Comparison of ENCODE assay signal across 9 cellular contexts in genomic region chr1:28893403-28894102, GRCh38. TPM values are rescaled to one million over a fixed set of nuclear protein-coding genes. Genes with fewer than 3 reads are reported as not detected.
A peak's percentile ranks its signal among the peaks of the same experiment; 100 is the strongest.
DNase-seq lines count a peak whose midpoint lies in the region; ATAC-seq and TF ChIP-seq lines count a peak whose summit lies in the region.
"Had no signal": no experiment of that assay in that cellular context is flagged by ENCODE, and none has a peak within 500 bp of the region (broad histone marks: within the 10 kb centered on the region; RNA-seq: fewer than 3 reads in every experiment).

No MANE protein-coding gene starts in this region.

- peaks cover 22% of the 10 kb centered on the region for H3K79me1 ChIP-seq in mesenchymal stem cell (replicated peaks; ENCODE audit: low read length, poor library complexity, severe bottlenecking)

- no peak overlapping the region for H2BK12ac ChIP-seq in mesenchymal stem cell (ENCODE audit: low read length in 2 of 2)

- DNase-seq in DND-41 (no peak), mesenchymal stem cell (peak; percentile 39), NCI-H345 treated with DMSO at 0.1 percent for 48 hours (lab: John Stamatoyannopoulos, UW; ENCODE audit: unreplicated experiment) (no peak)
- no peak for DNase-seq in stimulated activated naive CD4-positive, alpha-beta T cell treated with Interleukin-2 at 50 U/mL for 16 hours (lab: John Stamatoyannopoulos, UW)
- DNase-seq: NCI-H1436 treated with DMSO at 0.1 percent for 48 hours had no signal

- peak overlapping the region in 1 of 4 donors; percentile 19 for H3K4me3 Mint-ChIP-seq in IgD-negative memory B cell
- no peak overlapping the region for H3K4me3 Mint-ChIP-seq in activated T-helper 17 cell treated with anti-CD3 and anti-CD28 coated beads, Interleukin-2, amount 50 U/mL, for 72 hours

- H4K8ac ChIP-seq in mesenchymal stem cell (ENCODE audit: low read length), result no peak overlapping the region

- no peak overlapping the region for H2BK15ac ChIP-seq in mesenchymal stem cell (ENCODE audit: low read depth, poor library complexity, severe bottlenecking)

- no peak overlapping the region for H4K91ac ChIP-seq in mesenchymal stem cell (ENCODE audit: low read length)

- H3K9me3 Mint-ChIP-seq in IgD-negative memory B cell, result no peaks in the 10 kb centered on the region
- H3K9me3 Mint-ChIP-seq in activated T-helper 17 cell treated with anti-CD3 and anti-CD28 coated beads, Interleukin-2, amount 50 U/mL, for 72 hours, result no peaks in the 10 kb centered on the region

- no peak overlapping the region for H3K14ac ChIP-seq in mesenchymal stem cell (ENCODE audit: low read length in 2 of 2)

- H4K20me1 ChIP-seq in DND-41 (ENCODE audit: insufficient read depth, low read length), result no peaks in the 10 kb centered on the region

- H3K27me3 Mint-ChIP-seq in IgD-negative memory B cell, result no peaks in the 10 kb centered on the region
- H3K27me3 Mint-ChIP-seq in activated T-helper 17 cell treated with anti-CD3 and anti-CD28 coated beads, Interleukin-2, amount 50 U/mL, for 72 hours, result no peaks in the 10 kb centered on the region

- peaks cover 4% of the 10 kb centered on the region for H3K36me3 Mint-ChIP-seq in IgD-negative memory B cell
- H3K36me3 Mint-ChIP-seq in activated T-helper 17 cell treated with anti-CD3 and anti-CD28 coated beads, Interleukin-2, amount 50 U/mL, for 72 hours (ENCODE audit: low read depth), result peaks cover 15% of the 10 kb centered on the region

- WGBS in mesenchymal stem cell, result 51% methylated on average over 8 of the region's 8 CpGs

- H2AFZ ChIP-seq in DND-41 (ENCODE audit: low read depth, low read length) (no peak overlapping the region), mesenchymal stem cell (ENCODE audit: low read depth, low read length) (no peak overlapping the region)

- H3K4me1 ChIP-seq in DND-41 (ENCODE audit: insufficient read depth, low read length) (no peaks in the 10 kb centered on the region), mesenchymal stem cell (ENCODE audit: control insufficient read depth, insufficient read depth, low read depth, low read length) (peaks cover 9% of the 10 kb centered on the region)

- TF ChIP-seq CTCF in DND-41 (IDR thresholded peaks at IDR 0.05; ENCODE audit: borderline replicate concordance, extremely low read depth, low read length, poor library complexity, severe bottlenecking), result peak; percentile 40

- H3K18ac ChIP-seq in mesenchymal stem cell (ENCODE audit: low read depth in 1 of 2, low read length in 2 of 2), result no peak overlapping the region

- H2AK5ac ChIP-seq in mesenchymal stem cell (ENCODE audit: low read length, severe bottlenecking), result no peak overlapping the region

- H3K4me2 ChIP-seq in DND-41 (ENCODE audit: insufficient read depth, low read length) (no peak overlapping the region), mesenchymal stem cell (ENCODE audit: low read length, poor library complexity, severe bottlenecking) (no peak overlapping the region)

- H3K36me3 ChIP-seq in DND-41 (ENCODE audit: insufficient read depth, low read length) (no peaks in the 10 kb centered on the region), mesenchymal stem cell (ENCODE audit: control insufficient read depth in 1 of 2, insufficient read depth in 2 of 2, low read depth in 1 of 2, low read length in 2 of 2) (peaks cover 0 to 15% of the 10 kb centered on the region in 2 experiments)

- no peaks in the 10 kb centered on the region for H3K79me2 ChIP-seq in DND-41 (ENCODE audit: insufficient read depth, low read length)

- no peak overlapping the region for H2BK5ac ChIP-seq in mesenchymal stem cell (ENCODE audit: low read depth, low read length, poor library complexity, severe bottlenecking)

- peak overlapping the region in 2 of 3 donors; percentile 32 to 59 for H3K27ac Mint-ChIP-seq in IgD-negative memory B cell
- no peak overlapping the region for H3K27ac Mint-ChIP-seq in activated T-helper 17 cell treated with anti-CD3 and anti-CD28 coated beads, Interleukin-2, amount 50 U/mL, for 72 hours

- H3K9me3 ChIP-seq in DND-41 (ENCODE audit: insufficient read depth, low read length, severe bottlenecking) (no peaks in the 10 kb centered on the region), mesenchymal stem cell (ENCODE audit: control insufficient read depth, low read length) (no peaks in the 10 kb centered on the region)

- H3K4ac ChIP-seq in mesenchymal stem cell (ENCODE audit: low read depth in 1 of 2, low read length in 2 of 2), result peak overlapping the region in 1 of 2 experiments; percentile 9

- ATAC-seq in DND-41 (ENCODE audit: insufficient read depth, low read depth), result 0 out of 3 replicates have a peak, but pooled peaks have one; percentile 29
- peak; percentile 29 for ATAC-seq in activated T-helper 17 cell treated with anti-CD3 and anti-CD28 coated beads, Interleukin-2, amount 50 U/mL, for 72 hours (replicated peaks)
- no peak for ATAC-seq in HG02938 (IDR thresholded peaks at IDR 0.05; ENCODE audit: unreplicated experiment)
- ATAC-seq in GM18861 (IDR thresholded peaks at IDR 0.05; ENCODE audit: unreplicated experiment), result no peak

- H3K27me3 ChIP-seq in DND-41 (ENCODE audit: insufficient read depth, low read length, poor library complexity), result no peaks in the 10 kb centered on the region
- peaks cover 0 to 5% of the 10 kb centered on the region in 2 experiments for H3K27me3 ChIP-seq in mesenchymal stem cell (ENCODE audit: control insufficient read depth in 1 of 2, insufficient read depth in 1 of 2, low read length in 2 of 2)

- no peak overlapping the region for H3K23ac ChIP-seq in mesenchymal stem cell (ENCODE audit: low read length in 2 of 2)

- no peak overlapping the region for H2BK120ac ChIP-seq in mesenchymal stem cell (ENCODE audit: low read depth, low read length)

- H3K4me1 Mint-ChIP-seq in IgD-negative memory B cell, result peaks cover 10 to 37% (median 23%) of the 10 kb centered on the region in 3 donors
- H3K4me1 Mint-ChIP-seq in activated T-helper 17 cell treated with anti-CD3 and anti-CD28 coated beads, Interleukin-2, amount 50 U/mL, for 72 hours, result peaks cover 16% of the 10 kb centered on the region

- H3K4me3 ChIP-seq in DND-41 (ENCODE audit: low read depth in 1 of 2, low read length in 2 of 2) (no peak overlapping the region), mesenchymal stem cell (ENCODE audit: insufficient read depth in 1 of 2, low read depth in 1 of 2, low read length in 2 of 2) (no peak overlapping the region)

- no peak overlapping the region for H3K27ac ChIP-seq in DND-41 (ENCODE audit: low read length)
- no peak overlapping the region for H3K27ac ChIP-seq in mesenchymal stem cell (ENCODE audit: low read length, poor library complexity, severe bottlenecking)

- H3K9ac ChIP-seq in DND-41 (ENCODE audit: low read depth, low read length) (no peak overlapping the region), mesenchymal stem cell (ENCODE audit: low read length) (peak overlapping the region; percentile 43)

RNA-seq across cellular contexts. Expression of gene EPB41, which starts 20.8 kb away (rescaled TPM):
- 78.9 TPM for polyA plus RNA-seq in IgD-negative memory B cell
- total RNA-seq in activated T-helper 17 cell treated with anti-CD3 and anti-CD28 coated beads, Interleukin-2, amount 50 U/mL, for 72 hours, result 10 to 100 TPM; 40.0 to 63.2 TPM
- 4.3 TPM for polyA plus RNA-seq in mesenchymal stem cell (2013, experiment 1 of 2)
- polyA plus RNA-seq in mesenchymal stem cell (2013, experiment 2 of 2), result 4.4 TPM

Comparison
In these comparisons a context has a peak if more than half of its experiments do, and no peak if none do; other contexts are left out.
1. ATAC-seq: peak in DND-41 (single experiment) and activated T-helper 17 cell treated with anti-CD3 and anti-CD28 coated beads, Interleukin-2, amount 50 U/mL, for 72 hours (single experiment); none in HG02938 (single experiment) and GM18861 (single experiment).